In genomic region chr2:195056001-195056400, GRCh38 we compare ENCODE assay signal across 21 cellular contexts.
"Had no signal": no experiment of that assay in that cellular context is flagged by ENCODE, and none has a peak within 500 bp of the region (broad histone marks: within the 10 kb centered on the region; RNA-seq: fewer than 3 reads in every experiment).

No MANE protein-coding gene starts in this region.

- H3K27ac Mint-ChIP-seq: memory B cell, mesothelial cell of epicardium, natural killer cell, type B pancreatic cell had no signal

- H3K4me3 ChIP-seq: dorsolateral prefrontal cortex, hepatocyte, left ventricle myocardium inferior, lower lobe of right lung, right atrium auricular region, sigmoid colon had no signal

- H3K9me3 ChIP-seq: left ventricle myocardium inferior, lower lobe of right lung, right atrium auricular region, sigmoid colon had no signal

- H3K36me3 Mint-ChIP-seq: memory B cell, mesothelial cell of epicardium, natural killer cell, type B pancreatic cell had no signal

- H3K27ac ChIP-seq: dorsolateral prefrontal cortex, hepatocyte, left ventricle myocardium inferior, lower lobe of right lung, right atrium auricular region, sigmoid colon had no signal

- DNase-seq: dorsolateral prefrontal cortex; effector CD8-positive, alpha-beta T cell; foreskin melanocyte; head of caudate nucleus; kidney; left cardiac atrium; left ventricle myocardium inferior; lower lobe of right lung; natural killer cell; posterior cingulate gyrus; sigmoid colon; small intestine; stimulated activated CD4-positive, alpha-beta T cell treated with anti-CD3 and anti-CD28 coated beads, Interleukin-12 subunit alpha, Interleukin-12 subunit beta, amount 100 ng/mL, for 4 hours; stimulated activated CD4-positive, alpha-beta T cell treated with anti-CD3 and anti-CD28 coated beads, Interleukin-2, amount 100 ng/mL, for 48 hours; stimulated activated naive CD4-positive, alpha-beta T cell treated with Interleukin-2 at 50 U/mL for 16 hours had no signal

- H3K27me3 Mint-ChIP-seq: memory B cell, type B pancreatic cell had no signal

- H3K9me3 Mint-ChIP-seq: memory B cell, mesothelial cell of epicardium, natural killer cell, neural crest cell, type B pancreatic cell had no signal

- H3K36me3 ChIP-seq: left ventricle myocardium inferior, lower lobe of right lung, right atrium auricular region, sigmoid colon had no signal

- H3K4me1 Mint-ChIP-seq: memory B cell, mesothelial cell of epicardium, natural killer cell, neural crest cell had no signal

- H3K27me3 ChIP-seq: dorsolateral prefrontal cortex, hepatocyte, right atrium auricular region, sigmoid colon had no signal

- H3K4me1 ChIP-seq: left ventricle myocardium inferior, lower lobe of right lung, right atrium auricular region, sigmoid colon had no signal

- ATAC-seq: left cardiac atrium, lower lobe of right lung, natural killer cell had no signal

- H3K4me3 Mint-ChIP-seq: memory B cell, mesothelial cell of epicardium, natural killer cell, neural crest cell, type B pancreatic cell had no signal
